ENCODE assay signal across 1 cellular context in genomic region chr2:150147889-150148683, GRCh38.
TF ChIP-seq lines count a peak whose summit lies in the region.

No MANE protein-coding gene starts in this region.

TF ChIP-seq in SK-N-SH, 30 proteins besides CTCF, POLR2A, EP300 and RAD21 (continued from another document):
- TF ChIP-seq ZBTB33 (IDR thresholded peaks at IDR 0.05; ENCODE audit: borderline replicate concordance, low read depth) (no peak), RCOR1 (IDR thresholded peaks at IDR 0.05; ENCODE audit: low read length) (no peak), JUND (IDR thresholded peaks at IDR 0.05) (no peak), GATA2 (CRISPR knock-in tag; IDR thresholded peaks at IDR 0.05) (no peak), NFIC (IDR thresholded peaks at IDR 0.05; ENCODE audit: borderline replicate concordance) (no peak), SIN3A (IDR thresholded peaks at IDR 0.05; ENCODE audit: borderline replicate concordance, low read depth, low read length) (no peak), FOSL2 (IDR thresholded peaks at IDR 0.05; ENCODE audit: borderline replicate concordance, low read depth) (no peak), TEAD4 (IDR thresholded peaks at IDR 0.05; ENCODE audit: borderline replicate concordance, insufficient read depth) (no peak), MAX (IDR thresholded peaks at IDR 0.05; ENCODE audit: low read depth) (no peak), TAF1 (IDR thresholded peaks at IDR 0.05; ENCODE audit: borderline replicate concordance, low read depth, low read length) (no peak), SMC3 (IDR thresholded peaks at IDR 0.05; ENCODE audit: low read depth, low read length) (no peak)
